In genomic region chr10:104076743-104077160, GRCh38 we compare ENCODE assay signal across 11 cellular contexts. TPM values are rescaled to one million over a fixed set of nuclear protein-coding genes. Genes with fewer than 3 reads are reported as not detected.
DNase-seq lines count a peak whose midpoint lies in the region; ATAC-seq, FAIRE-seq and TF ChIP-seq lines count a peak whose summit lies in the region.
"Had no signal": no experiment of that assay in that cellular context is flagged by ENCODE, and none has a peak within 500 bp of the region (broad histone marks: within the 10 kb centered on the region; RNA-seq: fewer than 3 reads in every experiment).

No MANE protein-coding gene starts in this region.

- H3K4me1 ChIP-seq in lower lobe of right lung = peaks cover 6% of the 10 kb centered on the region
- H3K4me1 ChIP-seq: BLaER1 treated with 17β-estradiol and CSF1 and Interleukin-3, amounts not matched to agents 10 nM and 100 nM; psoas muscle had no signal

- H3K4me3 ChIP-seq in lower lobe of right lung = no peak overlapping the region
- H3K4me3 ChIP-seq: BLaER1 treated with 17β-estradiol and CSF1 and Interleukin-3, amounts not matched to agents 10 nM and 100 nM; psoas muscle had no signal

- ATAC-seq in lower lobe of right lung (peak in 1 of 2 donors; percentile 29), GM21367 (IDR thresholded peaks at IDR 0.05; ENCODE audit: unreplicated experiment) (no peak), GM18861 (IDR thresholded peaks at IDR 0.05; ENCODE audit: unreplicated experiment) (no peak)

- H3K36me3 ChIP-seq in lower lobe of right lung = no peaks in the 10 kb centered on the region
- H3K36me3 ChIP-seq: BLaER1 treated with 17β-estradiol and CSF1 and Interleukin-3, amounts not matched to agents 10 nM and 100 nM had no signal

- DNase-seq in Ammon's horn (ENCODE audit: low spot score) (peak; percentile 85), NCI-H2029 (lab: John Stamatoyannopoulos, UW) (peak; percentile 2), dermis blood vessel endothelial cell (peak; percentile 98), lower lobe of right lung (peak; percentile 58), D721Med (ENCODE audit: insufficient read length, low spot score) (no peak), LoVo (ENCODE audit: low spot score) (no peak)

- FAIRE-seq in D721Med (lab: Jason Lieb, UNC) = no peak

- no peaks in the 10 kb centered on the region for H3K9me3 ChIP-seq in lower lobe of right lung
- H3K9me3 ChIP-seq: BLaER1 treated with 17β-estradiol and CSF1 and Interleukin-3, amounts not matched to agents 10 nM and 100 nM; psoas muscle had no signal

- no peaks in the 10 kb centered on the region for H3K27me3 ChIP-seq in lower lobe of right lung (ENCODE audit: low read depth)
- H3K27me3 ChIP-seq: BLaER1 treated with 17β-estradiol and CSF1 and Interleukin-3, amounts not matched to agents 10 nM and 100 nM had no signal

- TF ChIP-seq CTCF in lower lobe of right lung (IDR thresholded peaks at IDR 0.05) = no peak
- TF ChIP-seq CTCF in D721Med (IDR thresholded peaks at IDR 0.05; ENCODE audit: insufficient read depth, missing control alignments) = no peak

- peak overlapping the region; percentile 18 for H3K27ac ChIP-seq in lower lobe of right lung
- H3K27ac ChIP-seq: BLaER1 treated with 17β-estradiol and CSF1 and Interleukin-3, amounts not matched to agents 10 nM and 100 nM; psoas muscle had no signal

- intact Hi-C loops in lower lobe of right lung (cut with DNase I) = no loop called here

RNA-seq across cellular contexts. Expression of gene COL17A1, which starts 8.9 kb away (rescaled TPM):
- 0.34 and 0.84 TPM in 2 replicates for total RNA-seq in dermis blood vessel endothelial cell
- 0.32 TPM for total RNA-seq in lower lobe of right lung
- total RNA-seq: activated T-helper 2 cell treated with anti-CD3 and anti-CD28 coated beads, Interferon-gamma antibody, Interleukin-2, Interleukin-4, amounts not matched to agents 10 μg/mL and 5 μg/mL and 100 μg/mL, durations not matched to agents 14 hours and 24 hours and 36 hours had no signal

RNA-seq across cellular contexts. Expression of gene SFR1, which starts 45.2 kb away (rescaled TPM):
- total RNA-seq in dermis blood vessel endothelial cell = 7.0 and 10.0 TPM in 2 replicates
- total RNA-seq in lower lobe of right lung = 7.4 TPM

Comparison
In these comparisons a context has a peak if more than half of its experiments do, and no peak if none do; other contexts are left out.
1. DNase-seq: peak in Ammon's horn (single experiment), NCI-H2029 (single experiment), dermis blood vessel endothelial cell (single experiment) and lower lobe of right lung (single experiment); none in D721Med (single experiment) and LoVo (single experiment).